8 cellular contexts compared by ENCODE assay signal in genomic region chr2:30149513-30149912, GRCh38. TPM values are rescaled to one million over a fixed set of nuclear protein-coding genes. Genes with fewer than 3 reads are reported as not detected.
DNase-seq lines count a peak whose midpoint lies in the region; ATAC-seq lines count a peak whose summit lies in the region.

No MANE protein-coding gene starts in this region.

- no peaks in the 10 kb centered on the region for H3K9me3 Mint-ChIP-seq in activated naive CD4-positive, alpha-beta T cell treated with anti-CD3 and anti-CD28 coated beads, Interleukin-2, amount 50 U/mL, for 24 hours
- no peaks in the 10 kb centered on the region for H3K9me3 Mint-ChIP-seq in T-cell
- no peaks in the 10 kb centered on the region for H3K9me3 Mint-ChIP-seq in stimulated activated naive B cell treated with anti-CD40 and anti-IgM and Interleukin-4, amounts not matched to agents 10 μg/mL and 1 μg/mL and 100 μg/mL, for 72 hours

- H3K9me3 ChIP-seq in iPS-15b (ENCODE audit: control insufficient read depth, insufficient read depth, low read length): no peaks in the 10 kb centered on the region

- H3K4me3 ChIP-seq in iPS-15b (ENCODE audit: low read depth, low read length): peak overlapping the region; percentile 34

- CTCF ChIA-PET in T-cell (lab: Charles Lee): interaction anchor here (0.6 to 11.6 kb wide), 3 partner anchors 10 to 16 kb away, joined by 3 to 97 read pairs (median 3); no protein-coding TSS in a partner anchor

- POLR2A ChIA-PET in T-cell (lab: Charles Lee): interaction anchor here (0.6 to 6.9 kb wide), 11 partner anchors 8 to 1088 kb away, joined by 3 to 189 read pairs (median 10); no protein-coding TSS in a partner anchor

- H3K9ac ChIP-seq in iPS-15b (ENCODE audit: low read depth, low read length): peak overlapping the region; percentile 12

- H3K36me3 Mint-ChIP-seq in activated naive CD4-positive, alpha-beta T cell treated with anti-CD3 and anti-CD28 coated beads, Interleukin-2, amount 50 U/mL, for 24 hours: peaks cover 10% of the 10 kb centered on the region
- peaks cover 41% of the 10 kb centered on the region for H3K36me3 Mint-ChIP-seq in T-cell
- peaks cover 44 to 53% of the 10 kb centered on the region in 2 donors for H3K36me3 Mint-ChIP-seq in stimulated activated naive B cell treated with anti-CD40 and anti-IgM and Interleukin-4, amounts not matched to agents 10 μg/mL and 1 μg/mL and 100 μg/mL, for 72 hours

- H3K27ac Mint-ChIP-seq in activated naive CD4-positive, alpha-beta T cell treated with anti-CD3 and anti-CD28 coated beads, Interleukin-2, amount 50 U/mL, for 24 hours: peak overlapping the region; percentile 55
- H3K27ac Mint-ChIP-seq in T-cell: peak overlapping the region in 1 of 2 donors; percentile 16
- peak overlapping the region; percentile 96 for H3K27ac Mint-ChIP-seq in stimulated activated naive B cell treated with anti-CD40 and anti-IgM and Interleukin-4, amounts not matched to agents 10 μg/mL and 1 μg/mL and 100 μg/mL, for 72 hours

- peaks cover 78% of the 10 kb centered on the region for H3K4me1 Mint-ChIP-seq in activated naive CD4-positive, alpha-beta T cell treated with anti-CD3 and anti-CD28 coated beads, Interleukin-2, amount 50 U/mL, for 24 hours
- peaks cover 74 to 78% (median 75%) of the 10 kb centered on the region in 3 donors for H3K4me1 Mint-ChIP-seq in T-cell
- peaks cover 36 to 72% of the 10 kb centered on the region in 2 donors for H3K4me1 Mint-ChIP-seq in stimulated activated naive B cell treated with anti-CD40 and anti-IgM and Interleukin-4, amounts not matched to agents 10 μg/mL and 1 μg/mL and 100 μg/mL, for 72 hours

- no peak for DNase-seq in activated naive CD4-positive, alpha-beta T cell treated with anti-CD3 and anti-CD28 coated beads, Interleukin-2, amount 50 U/mL, for 16 hours
- DNase-seq in T-cell: no peak
- peak; percentile 74 for DNase-seq in stimulated activated naive B cell treated with anti-CD40 and anti-IgM and Interleukin-4, amounts not matched to agents 10 μg/mL and 1 μg/mL and 100 μg/mL, for 72 hours
- DNase-seq in NCI-H187 treated with DMSO at 0.1 percent for 48 hours (lab: John Stamatoyannopoulos, UW): no peak
- DNase-seq in MV-4-11 (lab: John Stamatoyannopoulos, UW): no peak

- no peaks in the 10 kb centered on the region for H3K36me3 ChIP-seq in iPS-15b (ENCODE audit: control insufficient read depth, insufficient read depth, low read length)

- ATAC-seq in T-cell (replicated peaks in 1 of 4): no peak
- peak; percentile 6 to 24 for ATAC-seq in stimulated activated naive B cell treated with anti-CD40 and anti-IgM and Interleukin-4, amounts not matched to agents 10 μg/mL and 1 μg/mL and 100 μg/mL, for 72 hours (replicated peaks)
- ATAC-seq in HG03135 (IDR thresholded peaks at IDR 0.05; ENCODE audit: unreplicated experiment): no peak

- peaks cover 5% of the 10 kb centered on the region for H3K27me3 ChIP-seq in iPS-15b (ENCODE audit: control insufficient read depth, insufficient read depth, low read length)

- H3K27me3 Mint-ChIP-seq in activated naive CD4-positive, alpha-beta T cell treated with anti-CD3 and anti-CD28 coated beads, Interleukin-2, amount 50 U/mL, for 24 hours: no peaks in the 10 kb centered on the region
- no peaks in the 10 kb centered on the region for H3K27me3 Mint-ChIP-seq in T-cell
- H3K27me3 Mint-ChIP-seq in stimulated activated naive B cell treated with anti-CD40 and anti-IgM and Interleukin-4, amounts not matched to agents 10 μg/mL and 1 μg/mL and 100 μg/mL, for 72 hours: no peaks in the 10 kb centered on the region

- H3K4me3 Mint-ChIP-seq in activated naive CD4-positive, alpha-beta T cell treated with anti-CD3 and anti-CD28 coated beads, Interleukin-2, amount 50 U/mL, for 24 hours: peak overlapping the region; percentile 47
- peak overlapping the region; percentile 43 to 94 (median 53) for H3K4me3 Mint-ChIP-seq in T-cell
- H3K4me3 Mint-ChIP-seq in stimulated activated naive B cell treated with anti-CD40 and anti-IgM and Interleukin-4, amounts not matched to agents 10 μg/mL and 1 μg/mL and 100 μg/mL, for 72 hours: peak overlapping the region; percentile 82 to 88

- peaks cover 37% of the 10 kb centered on the region for H3K4me1 ChIP-seq in iPS-15b (ENCODE audit: control insufficient read depth, insufficient read depth, low read length)

RNA-seq across cellular contexts. Expression of gene YPEL5, which starts 2.7 kb away (rescaled TPM):
- 100 to 1,000 TPM in 2 of 5 donors, 10 to 100 TPM in 3; 73.0 to 962 (median 77.3) TPM for total RNA-seq in T-cell

Comparison
In these comparisons a context has a peak if more than half of its experiments do, and no peak if none do; other contexts are left out.
1. ATAC-seq: peak in stimulated activated naive B cell treated with anti-CD40 and anti-IgM and Interleukin-4, amounts not matched to agents 10 μg/mL and 1 μg/mL and 100 μg/mL, for 72 hours (2 of 2); none in T-cell (0 of 4) and HG03135 (single experiment).
2. Peak in every context shown above with its lines, with median percentiles within 50 percentile points of each other: H3K4me3 Mint-ChIP-seq.